ENCODE assay signal across 1 cellular context in genomic region chr1:6603851-6604558, GRCh38.
TF ChIP-seq lines count a peak whose summit lies in the region.

No MANE protein-coding gene starts in this region.

TF ChIP-seq in K562, 482 proteins besides CTCF, POLR2A, EP300 and RAD21 (continues in another document):
- peak; percentile 51 for TF ChIP-seq TAF1 (IDR thresholded peaks at IDR 0.05; ENCODE audit: control insufficient read depth, extremely low read depth, insufficient read depth, low read length, severe bottlenecking)
- TF ChIP-seq CHD2 (IDR thresholded peaks at IDR 0.05; ENCODE audit: low read depth, low read length) = 0 out of 2 replicates have a peak, but pooled peaks have one; percentile 20
- TF ChIP-seq TEAD1 (CRISPR knock-in tag; IDR thresholded peaks at IDR 0.05) = peak; percentile 79 to 92
- peak; percentile 52; the same call in 1 of the 2 replicates for TF ChIP-seq RB1 (IDR thresholded peaks at IDR 0.05; ENCODE audit: low read depth)
- peak; percentile 79 for TF ChIP-seq ZBTB17 (CRISPR knock-in tag; IDR thresholded peaks at IDR 0.05)
- peak; percentile 39; the same call in 1 of the 2 replicates for TF ChIP-seq TOE1 (IDR thresholded peaks at IDR 0.05; ENCODE audit: borderline replicate concordance)
- TF ChIP-seq TOE1 (CRISPR knock-in tag; IDR thresholded peaks at IDR 0.05; ENCODE audit: borderline replicate concordance, low read depth) = peak; percentile 30; the same call in 1 of the 2 replicates
- peak; percentile 82 for TF ChIP-seq ZBTB9 (CRISPR knock-in tag; IDR thresholded peaks at IDR 0.05)
- TF ChIP-seq, protein P1, sequence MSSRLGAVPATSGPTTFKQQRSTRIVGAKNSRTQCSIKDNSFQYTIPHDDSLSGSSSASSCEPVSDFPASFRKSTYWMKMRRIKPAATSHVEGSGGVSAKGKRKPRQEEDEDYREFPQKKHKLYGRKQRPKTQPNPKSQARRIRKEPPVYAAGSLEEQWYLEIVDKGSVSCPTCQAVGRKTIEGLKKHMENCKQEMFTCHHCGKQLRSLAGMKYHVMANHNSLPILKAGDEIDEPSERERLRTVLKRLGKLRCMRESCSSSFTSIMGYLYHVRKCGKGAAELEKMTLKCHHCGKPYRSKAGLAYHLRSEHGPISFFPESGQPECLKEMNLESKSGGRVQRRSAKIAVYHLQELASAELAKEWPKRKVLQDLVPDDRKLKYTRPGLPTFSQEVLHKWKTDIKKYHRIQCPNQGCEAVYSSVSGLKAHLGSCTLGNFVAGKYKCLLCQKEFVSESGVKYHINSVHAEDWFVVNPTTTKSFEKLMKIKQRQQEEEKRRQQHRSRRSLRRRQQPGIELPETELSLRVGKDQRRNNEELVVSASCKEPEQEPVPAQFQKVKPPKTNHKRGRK (tag; IDR thresholded peaks at IDR 0.05) = 0 out of 2 replicates have a peak, but pooled peaks have one; percentile 5
- no peak for TF ChIP-seq SREBF1 (IDR thresholded peaks at IDR 0.05; ENCODE audit: borderline replicate concordance, low read depth, low read length)
- peak; percentile 3; the same call in 1 of the 2 replicates for TF ChIP-seq NFIC (IDR thresholded peaks at IDR 0.05)
- no peak for TF ChIP-seq ETV6 (IDR thresholded peaks at IDR 0.05; ENCODE audit: borderline replicate concordance in 1 of 2, low read depth in 2 of 2, low read length in 1 of 2)
- TF ChIP-seq ETV6 (CRISPR knock-in tag; IDR thresholded peaks at IDR 0.05; ENCODE audit: borderline replicate concordance) = no peak
- TF ChIP-seq ZNF12 (CRISPR knock-in tag; IDR thresholded peaks at IDR 0.05) = 0 out of 2 replicates have a peak, but pooled peaks have one; percentile 65
- TF ChIP-seq ZBTB1 (CRISPR knock-in tag; IDR thresholded peaks at IDR 0.05; ENCODE audit: borderline replicate concordance, low read depth) = peak; percentile 38; the same call in 1 of the 2 replicates
- peak; percentile 91 for TF ChIP-seq ZKSCAN8 (CRISPR knock-in tag; IDR thresholded peaks at IDR 0.05)
- no peak for TF ChIP-seq HMBOX1 (IDR thresholded peaks at IDR 0.05)
- 0 out of 2 replicates have a peak, but pooled peaks have one; percentile 5 for TF ChIP-seq NFE2 (IDR thresholded peaks at IDR 0.05; ENCODE audit: low read depth)
- no peak for TF ChIP-seq BRF2 (IDR thresholded peaks at IDR 0.05; ENCODE audit: borderline replicate concordance, insufficient read depth, insufficient read length)
- no peak for TF ChIP-seq ZFP30 (CRISPR knock-in tag; IDR thresholded peaks at IDR 0.05; ENCODE audit: borderline replicate concordance)
- TF ChIP-seq GATA2 (CRISPR knock-in tag; IDR thresholded peaks at IDR 0.05) = no peak
- TF ChIP-seq MAX (CRISPR knock-in tag; IDR thresholded peaks at IDR 0.05) = peak; percentile 96
- peak; percentile 84 for TF ChIP-seq GATAD2B (IDR thresholded peaks at IDR 0.05; ENCODE audit: borderline replicate concordance)
- peak in 1 of 2 experiments; percentile 73; a peak in 2 of 3 replicates for TF ChIP-seq CBX3 (IDR thresholded peaks at IDR 0.05; ENCODE audit: borderline replicate concordance in 1 of 2, low read length in 2 of 2)
- TF ChIP-seq POU5F1 (IDR thresholded peaks at IDR 0.05; ENCODE audit: borderline replicate concordance, low read depth, low read length, partially characterized antibody) = peak; percentile 55
- peak; percentile 52; the same call in 1 of the 2 replicates for TF ChIP-seq MEF2D (tag; conservative IDR thresholded peaks at IDR 0.05; ENCODE audit: low read depth)
- TF ChIP-seq, protein P2, sequence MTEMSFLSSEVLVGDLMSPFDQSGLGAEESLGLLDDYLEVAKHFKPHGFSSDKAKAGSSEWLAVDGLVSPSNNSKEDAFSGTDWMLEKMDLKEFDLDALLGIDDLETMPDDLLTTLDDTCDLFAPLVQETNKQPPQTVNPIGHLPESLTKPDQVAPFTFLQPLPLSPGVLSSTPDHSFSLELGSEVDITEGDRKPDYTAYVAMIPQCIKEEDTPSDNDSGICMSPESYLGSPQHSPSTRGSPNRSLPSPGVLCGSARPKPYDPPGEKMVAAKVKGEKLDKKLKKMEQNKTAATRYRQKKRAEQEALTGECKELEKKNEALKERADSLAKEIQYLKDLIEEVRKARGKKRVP (CRISPR knock-in tag; IDR thresholded peaks at IDR 0.05) = peak; percentile 19; the same call in 1 of the 2 replicates
- TF ChIP-seq FOXA3 (CRISPR knock-in tag; conservative IDR thresholded peaks at IDR 0.05 in 1 of 2, IDR thresholded peaks at IDR 0.05 in 1 of 2) = no peak; a peak in 1 of 4 replicates
- TF ChIP-seq ZFX (CRISPR knock-in tag; IDR thresholded peaks at IDR 0.05) = peak; percentile 88
- TF ChIP-seq TSC22D4 (tag; IDR thresholded peaks at IDR 0.05) = no peak
- no peak for TF ChIP-seq ZNF146 (CRISPR knock-in tag; IDR thresholded peaks at IDR 0.05; ENCODE audit: unreplicated experiment)
- peak; percentile 69; the same call in 1 of the 2 replicates for TF ChIP-seq ZNF449 (CRISPR knock-in tag; IDR thresholded peaks at IDR 0.05)
- TF ChIP-seq, protein P3, sequence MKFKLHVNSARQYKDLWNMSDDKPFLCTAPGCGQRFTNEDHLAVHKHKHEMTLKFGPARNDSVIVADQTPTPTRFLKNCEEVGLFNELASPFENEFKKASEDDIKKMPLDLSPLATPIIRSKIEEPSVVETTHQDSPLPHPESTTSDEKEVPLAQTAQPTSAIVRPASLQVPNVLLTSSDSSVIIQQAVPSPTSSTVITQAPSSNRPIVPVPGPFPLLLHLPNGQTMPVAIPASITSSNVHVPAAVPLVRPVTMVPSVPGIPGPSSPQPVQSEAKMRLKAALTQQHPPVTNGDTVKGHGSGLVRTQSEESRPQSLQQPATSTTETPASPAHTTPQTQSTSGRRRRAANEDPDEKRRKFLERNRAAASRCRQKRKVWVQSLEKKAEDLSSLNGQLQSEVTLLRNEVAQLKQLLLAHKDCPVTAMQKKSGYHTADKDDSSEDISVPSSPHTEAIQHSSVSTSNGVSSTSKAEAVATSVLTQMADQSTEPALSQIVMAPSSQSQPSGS (CRISPR knock-in tag; IDR thresholded peaks at IDR 0.05) = no peak
- no peak for TF ChIP-seq SOX6 (IDR thresholded peaks at IDR 0.05)
- TF ChIP-seq ZFP36 (IDR thresholded peaks at IDR 0.05; ENCODE audit: low read depth, low read length, partially characterized antibody) = no peak
- TF ChIP-seq GTF2E2 (tag; IDR thresholded peaks at IDR 0.05) = peak; percentile 0; the same call in 1 of the 2 replicates
- TF ChIP-seq KLF1 (tag; IDR thresholded peaks at IDR 0.05) = no peak
- TF ChIP-seq NUFIP1 (IDR thresholded peaks at IDR 0.05; ENCODE audit: partially characterized antibody) = no peak
- TF ChIP-seq BRD4 (IDR thresholded peaks at IDR 0.05) = peak; percentile 98
- no peak for TF ChIP-seq ZNF24 (IDR thresholded peaks at IDR 0.05)
- peak; percentile 97 to 98 for TF ChIP-seq MNT (conservative IDR thresholded peaks at IDR 0.05)
- TF ChIP-seq RNF2 (IDR thresholded peaks at IDR 0.05) = peak; percentile 45; the same call in 1 of the 2 replicates
- 0 out of 2 replicates have a peak, but pooled peaks have one; percentile 38 for TF ChIP-seq RHOXF2B (CRISPR knock-in tag; conservative IDR thresholded peaks at IDR 0.05)
- 0 out of 2 replicates have a peak, but pooled peaks have one; percentile 60 for TF ChIP-seq CBX1 (IDR thresholded peaks at IDR 0.05; ENCODE audit: low read depth)
- no peak for TF ChIP-seq CBX5 (IDR thresholded peaks at IDR 0.05; ENCODE audit: borderline replicate concordance, low read depth)
- peak in 1 of 2 experiments; percentile 24; a peak in 2 of 4 replicates for TF ChIP-seq TBL1XR1 (IDR thresholded peaks at IDR 0.05; ENCODE audit: low read length in 2 of 2)
- TF ChIP-seq AFF1 (IDR thresholded peaks at IDR 0.05; ENCODE audit: low read depth in 1 of 2, partially characterized antibody in 2 of 2) = no peak
- no peak for TF ChIP-seq XRCC5 (IDR thresholded peaks at IDR 0.05; ENCODE audit: low read depth, low read length)
- TF ChIP-seq, protein P4, sequence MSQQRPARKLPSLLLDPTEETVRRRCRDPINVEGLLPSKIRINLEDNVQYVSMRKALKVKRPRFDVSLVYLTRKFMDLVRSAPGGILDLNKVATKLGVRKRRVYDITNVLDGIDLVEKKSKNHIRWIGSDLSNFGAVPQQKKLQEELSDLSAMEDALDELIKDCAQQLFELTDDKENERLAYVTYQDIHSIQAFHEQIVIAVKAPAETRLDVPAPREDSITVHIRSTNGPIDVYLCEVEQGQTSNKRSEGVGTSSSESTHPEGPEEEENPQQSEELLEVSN (IDR thresholded peaks at IDR 0.05; ENCODE audit: borderline replicate concordance in 1 of 2, extremely low read depth in 1 of 2, insufficient read depth in 1 of 2, insufficient read length in 1 of 2, low read depth in 1 of 2, low read length in 1 of 2, poor library complexity in 1 of 2, severe bottlenecking in 1 of 2) = peak; percentile 88 to 89
- no peak for TF ChIP-seq TCF7L2 (IDR thresholded peaks at IDR 0.05; ENCODE audit: low read depth, low read length)
